Comparison of ENCODE assay signal across 25 cellular contexts in genomic region chr10:117927334-117927733, GRCh38.
"Had no signal": no experiment of that assay in that cellular context is flagged by ENCODE, and none has a peak within 500 bp of the region (broad histone marks: within the 10 kb centered on the region; RNA-seq: fewer than 3 reads in every experiment).

No MANE protein-coding gene starts in this region.

- H3K36me3 ChIP-seq: heart right ventricle, lower lobe of right lung, right lobe of liver, thoracic aorta, tibial nerve, upper lobe of left lung had no signal

- H3K4me1 ChIP-seq: heart right ventricle, lower lobe of right lung, parathyroid adenoma, right lobe of liver, tibial nerve, upper lobe of left lung had no signal

- H3K9ac ChIP-seq: parathyroid adenoma had no signal

- H3K36me3 Mint-ChIP-seq: naive B cell; natural killer cell treated with Interleukin-12 subunit alpha and Interleukin-12 subunit beta and Interleukin-15 and Interleukin-18, amount 100 ng/mL, for 72 hours; stimulated activated effector memory CD8-positive, alpha-beta T cell treated with anti-CD3 and anti-CD28 coated beads, Interleukin-12 subunit alpha, Interleukin-12 subunit beta, amount 100 ng/mL, for 72 hours had no signal

- H3K4me2 ChIP-seq: smooth muscle cell had no signal

- H3K4me1 Mint-ChIP-seq: naive B cell; neural crest cell; stimulated activated effector memory CD8-positive, alpha-beta T cell treated with anti-CD3 and anti-CD28 coated beads, Interleukin-12 subunit alpha, Interleukin-12 subunit beta, amount 100 ng/mL, for 72 hours had no signal

- H3K9me3 Mint-ChIP-seq: neural crest cell; stimulated activated effector memory CD8-positive, alpha-beta T cell treated with anti-CD3 and anti-CD28 coated beads, Interleukin-12 subunit alpha, Interleukin-12 subunit beta, amount 100 ng/mL, for 72 hours had no signal

- H2AFZ ChIP-seq: parathyroid adenoma had no signal

- H3K27ac ChIP-seq: dorsolateral prefrontal cortex, epithelial cell of prostate, heart right ventricle, lower lobe of right lung, parathyroid adenoma, right lobe of liver, thoracic aorta, tibial nerve, upper lobe of left lung had no signal

- H3K4me3 Mint-ChIP-seq: naive B cell; natural killer cell treated with Interleukin-12 subunit alpha and Interleukin-12 subunit beta and Interleukin-15 and Interleukin-18, amount 100 ng/mL, for 72 hours; neural crest cell; stimulated activated effector memory CD8-positive, alpha-beta T cell treated with anti-CD3 and anti-CD28 coated beads, Interleukin-12 subunit alpha, Interleukin-12 subunit beta, amount 100 ng/mL, for 72 hours had no signal

- H3K27ac Mint-ChIP-seq: natural killer cell treated with Interleukin-12 subunit alpha and Interleukin-12 subunit beta and Interleukin-15 and Interleukin-18, amount 100 ng/mL, for 72 hours; progenitor cell of endocrine pancreas; stimulated activated effector memory CD8-positive, alpha-beta T cell treated with anti-CD3 and anti-CD28 coated beads, Interleukin-12 subunit alpha, Interleukin-12 subunit beta, amount 100 ng/mL, for 72 hours had no signal

- H3K27me3 ChIP-seq: right lobe of liver, tibial nerve, upper lobe of left lung had no signal

- H3K9me3 ChIP-seq: lower lobe of right lung, mucosa of descending colon, right lobe of liver, thoracic aorta, tibial nerve, upper lobe of left lung had no signal

- H3K4me3 ChIP-seq: dorsolateral prefrontal cortex, heart right ventricle, lower lobe of right lung, mucosa of descending colon, right lobe of liver, smooth muscle cell, thoracic aorta, tibial nerve, upper lobe of left lung had no signal

- DNase-seq: dorsolateral prefrontal cortex; effector CD4-positive, alpha-beta T cell; foreskin melanocyte; glutamatergic neuron; heart right ventricle; hippocampal formation; left ventricle myocardium superior; lower lobe of right lung; mucosa of descending colon; naive B cell; right lobe of liver; stimulated activated CD4-positive, alpha-beta T cell treated with anti-CD3 and anti-CD28 coated beads, Interleukin-12 subunit alpha, Interleukin-12 subunit beta, amount 100 ng/mL, for 4 hours; stimulated activated CD4-positive, alpha-beta T cell treated with anti-CD3 and anti-CD28 coated beads, Interleukin-1b, Interleukin-23, amount 100 ng/mL, for 48 hours; stimulated activated CD4-positive, alpha-beta T cell treated with anti-CD3 and anti-CD28 coated beads, Interleukin-4, amount 100 ng/mL, for 1 hour; stimulated activated naive CD8-positive, alpha-beta T cell treated with anti-CD3 and anti-CD28 coated beads, Interleukin-15, Interleukin-2, amounts not matched to agents 100 U/mL and 50 U/mL, for 24 hours; upper lobe of left lung had no signal
